In genomic region chr6:24763578-24763977, GRCh38 we compare ENCODE assay signal across 22 cellular contexts. TPM values are rescaled to one million over a fixed set of nuclear protein-coding genes. Genes with fewer than 3 reads are reported as not detected.
A peak's percentile ranks its signal among the peaks of the same experiment; 100 is the strongest.
DNase-seq lines count a peak whose midpoint lies in the region; ATAC-seq and TF ChIP-seq lines count a peak whose summit lies in the region.
"Had no signal": no experiment of that assay in that cellular context is flagged by ENCODE, and none has a peak within 500 bp of the region (broad histone marks: within the 10 kb centered on the region; RNA-seq: fewer than 3 reads in every experiment).

No MANE protein-coding gene starts in this region.

- ATAC-seq in IMR-90 (ENCODE audit: low read depth) (no peak), lung (ENCODE audit: insufficient read depth, low FRiP score) (peak; percentile 28)
- ATAC-seq: CD8-positive, alpha-beta T cell; esophagus mucosa; gastrocnemius medialis; stimulated activated effector memory CD8-positive, alpha-beta T cell treated with anti-CD3 and anti-CD28 coated beads, Interleukin-12 subunit alpha, Interleukin-12 subunit beta, amount 100 ng/mL, for 72 hours had no signal

- no peak overlapping the region; the same call in 1 of the 2 replicates for H2BK120ac ChIP-seq in IMR-90 (ENCODE audit: low read depth, low read length)

- no peaks in the 10 kb centered on the region; the same call in 1 of the 2 replicates for H3K4me1 ChIP-seq in IMR-90 (ENCODE audit: control insufficient read depth, insufficient read depth, low read length)
- H3K4me1 ChIP-seq in lung (ENCODE audit: control insufficient read depth in 2 of 2, insufficient read depth in 2 of 2, low read length in 2 of 2), result no peaks in the 10 kb centered on the region
- H3K4me1 ChIP-seq: gastrocnemius medialis, testis had no signal

- TF ChIP-seq POLR2A in IMR-90 (IDR thresholded peaks at IDR 0.05; ENCODE audit: low read depth, low read length), result no peak

- 20% methylated on average over 1 of the region's 3 CpGs; no CpG with 5 or more reads in 1 of the 2 experiments for WGBS in IMR-90 (ENCODE audit: extremely low coverage in 2 of 2, insufficient read length in 1 of 2), 2 experiments
- WGBS in lung, 2 donors, result 58 to 81% methylated on average over 3 of the region's 3 CpGs

- TF ChIP-seq RAD21 in IMR-90 (IDR thresholded peaks at IDR 0.05; ENCODE audit: low read length), result no peak

- no peak overlapping the region for H3K4me2 ChIP-seq in IMR-90 (ENCODE audit: low read depth, low read length)

- no peak overlapping the region for H3K18ac ChIP-seq in IMR-90 (ENCODE audit: low read depth, low read length)

- CTCF ChIA-PET in IMR-90 (lab: Yijun Ruan, JAX), result interaction anchor here (1.3 kb wide), 1 partner anchor 180 kb away, joined by 3 read pairs; no protein-coding TSS in a partner anchor

- no peaks in the 10 kb centered on the region for H4K20me1 ChIP-seq in IMR-90 (ENCODE audit: insufficient read depth, low read length)

- peak; percentile 35 for DNase-seq in DMS153 (lab: John Stamatoyannopoulos, UW)
- DNase-seq in IMR-90, result no peak
- peak; percentile 51 for DNase-seq in lung (ENCODE audit: low spot score)
- no peak for DNase-seq in NCI-H524 (lab: John Stamatoyannopoulos, UW)
- DNase-seq in NCI-H1694 (lab: John Stamatoyannopoulos, UW), result no peak
- no peak for DNase-seq in activated CD8-positive, alpha-beta memory T cell treated with anti-CD3 and anti-CD28 coated beads for 24 hours
- DNase-seq: activated CD4-positive, alpha-beta memory T cell treated with anti-CD3 and anti-CD28 coated beads for 36 hours; activated CD4-positive, CD25-positive, alpha-beta regulatory T cell; activated naive CD4-positive, alpha-beta T cell treated with Interleukin-2 at 50 U/mL for 16 hours; amniotic stem cell; CD8-positive, alpha-beta T cell; central memory CD4-positive, alpha-beta T cell; gastrocnemius medialis; H9; Kasumi-1; midbrain; NCI-H1436; NCI-H446 treated with DMSO at 0.1 percent for 48 hours; testis had no signal

- H3K9ac ChIP-seq in IMR-90 (ENCODE audit: low read depth, low read length), result no peak overlapping the region

- H4K5ac ChIP-seq in IMR-90 (ENCODE audit: low read depth, low read length), result 0 out of 2 replicates have a peak overlapping the region, but pooled peaks have one; percentile 28

- POLR2A ChIA-PET in IMR-90 (lab: Charles Lee; ENCODE audit: unreplicated experiment), result no interaction called here

- H3K27ac ChIP-seq in IMR-90 (ENCODE audit: insufficient read depth, low read length) (no peak overlapping the region), VCaP (peak overlapping the region; percentile 73), lung (ENCODE audit: low read depth in 1 of 2, low read length in 1 of 2) (no peak overlapping the region)
- H3K27ac ChIP-seq: gastrocnemius medialis, testis had no signal

- no peak overlapping the region for H2AK9ac ChIP-seq in IMR-90 (replicated peaks; ENCODE audit: low read depth, low read length, poor library complexity)

- BruUV-seq in IMR-90 (replicated peaks; lab: Mats Ljungman, UMichigan), result no TSS peak

- H3K23ac ChIP-seq in IMR-90 (ENCODE audit: low read depth, low read length), result no peak overlapping the region

- H3K4me3 ChIP-seq in IMR-90 (ENCODE audit: insufficient read depth, low read depth, low read length), result no peak overlapping the region
- no peak overlapping the region for H3K4me3 ChIP-seq in lung
- H3K4me3 ChIP-seq: gastrocnemius medialis, testis had no signal

- H3K9me1 ChIP-seq in IMR-90 (ENCODE audit: insufficient read depth, low read length), result no peaks in the 10 kb centered on the region; the same call in 1 of the 2 replicates

- no peak overlapping the region for H2BK15ac ChIP-seq in IMR-90 (ENCODE audit: low read depth, low read length)

- H3K4ac ChIP-seq in IMR-90 (ENCODE audit: low read depth, low read length), result no peak overlapping the region

- no peaks in the 10 kb centered on the region for H3K36me3 ChIP-seq in IMR-90 (ENCODE audit: control insufficient read depth, insufficient read depth, low read length)
- no peaks in the 10 kb centered on the region for H3K36me3 ChIP-seq in lung (ENCODE audit: control insufficient read depth in 2 of 2, insufficient read depth in 2 of 2, low read length in 2 of 2)
- H3K36me3 ChIP-seq: gastrocnemius medialis had no signal

- H3K9me3 ChIP-seq in IMR-90 (ENCODE audit: control insufficient read depth, insufficient read depth, low read length) (no peaks in the 10 kb centered on the region), lung (ENCODE audit: control insufficient read depth in 2 of 2, insufficient read depth in 1 of 2, low read length in 1 of 2) (no peaks in the 10 kb centered on the region)
- H3K9me3 ChIP-seq: gastrocnemius medialis, testis had no signal

- no peaks in the 10 kb centered on the region for H3K79me1 ChIP-seq in IMR-90 (ENCODE audit: low read depth in 1 of 2, low read length in 2 of 2)

- peak overlapping the region; percentile 28 for H2AFZ ChIP-seq in IMR-90 (replicated peaks; ENCODE audit: low read length, poor library complexity)

- H3K27me3 ChIP-seq in IMR-90 (ENCODE audit: control insufficient read depth, insufficient read depth, low read length), result no peaks in the 10 kb centered on the region
- H3K27me3 ChIP-seq in lung (ENCODE audit: control insufficient read depth, insufficient read depth), result no peaks in the 10 kb centered on the region
- H3K27me3 ChIP-seq: gastrocnemius medialis, testis had no signal

- no peak overlapping the region for H4K8ac ChIP-seq in IMR-90 (ENCODE audit: low read depth in 2 of 2, low read length in 2 of 2)

- H3K56ac ChIP-seq in IMR-90 (ENCODE audit: extremely low read depth, insufficient read depth, low read length), result no peak overlapping the region

- no peak overlapping the region for H2BK5ac ChIP-seq in IMR-90 (ENCODE audit: low read depth, low read length, poor library complexity, severe bottlenecking)

- no peak for TF ChIP-seq CTCF in IMR-90 (conservative IDR thresholded peaks at IDR 0.05; ENCODE audit: low read depth, low read length)
- no peak for TF ChIP-seq CTCF in VCaP (conservative IDR thresholded peaks at IDR 0.05)
- no peak for TF ChIP-seq CTCF in lung (IDR thresholded peaks at IDR 0.05; ENCODE audit: control extremely low read depth, extremely low read depth)

- no peak overlapping the region for H3K14ac ChIP-seq in IMR-90 (replicated peaks; ENCODE audit: low read depth, low read length)

- intact Hi-C loops in IMR-90 (cut with micrococcal nuclease), result loop anchor here (10.0 kb wide), 1 partner anchor 479 kb away; no protein-coding TSS in a partner anchor

- no peak overlapping the region for H4K91ac ChIP-seq in IMR-90 (ENCODE audit: insufficient read depth, low read depth, low read length)

- in situ Hi-C loops in IMR-90 (cut with MboI; ENCODE audit: low sequenced_read_pairs), result loop anchor here (5.0 kb wide), 1 partner anchor 181 kb away; no protein-coding TSS in a partner anchor

- no peak overlapping the region for H2BK20ac ChIP-seq in IMR-90 (ENCODE audit: low read depth, low read length)

- dilution Hi-C loops in IMR-90 (cut with HindIII; ENCODE audit: low sequenced_read_pairs, unreplicated experiment), result no loop called here

- H2AK5ac ChIP-seq in IMR-90 (ENCODE audit: low read depth, low read length), result no peak overlapping the region

TF ChIP-seq in IMR-90, 13 proteins besides CTCF, POLR2A, EP300 and RAD21:
- TF ChIP-seq NFE2L2 (IDR thresholded peaks at IDR 0.05; ENCODE audit: low read depth, low read length), result no peak

RNA-seq across cellular contexts. Expression of gene GMNN, which starts 11.2 kb away (rescaled TPM):
- 19.7 and 33.1 TPM in 2 replicates for total RNA-seq in IMR-90 (2012; rRNA removed)
- polyA plus RNA-seq in IMR-90 (2012; rRNA removed), result 21.1 and 22.2 TPM in 2 replicates
- polyA plus RNA-seq in IMR-90 (2012; cell fraction: cytosol; rRNA removed), result 9.6 and 10.8 TPM in 2 replicates
- polyA plus RNA-seq in IMR-90 (2012; cell fraction: nucleus; rRNA removed; ENCODE audit: low replicate concordance), result 7.2 and 11.2 TPM in 2 replicates
- 10 to 100 TPM; 15.5 to 18.3 TPM for total RNA-seq in lung
- 10 to 100 TPM; 11.4 to 12.1 TPM for polyA plus RNA-seq in lung

RNA-seq across cellular contexts. Expression of gene ARMH2, which starts 35.1 kb away (rescaled TPM):
- total RNA-seq in IMR-90 (2012; rRNA removed) (not detected in 2 replicates), lung (1 to 10 TPM; 1.5 to 3.2 TPM)
- polyA plus RNA-seq in IMR-90 (2012; rRNA removed) (not detected in 2 replicates), lung (1 to 10 TPM in 1 of 2 donors, under 1 TPM in 1; 0.56 to 1.1 TPM)
- polyA plus RNA-seq in IMR-90 (2012; cell fraction: cytosol; rRNA removed), result not detected in 2 replicates
- not detected in 2 replicates for polyA plus RNA-seq in IMR-90 (2012; cell fraction: nucleus; rRNA removed; ENCODE audit: low replicate concordance)
- total RNA-seq: activated CD4-positive, alpha-beta memory T cell treated with anti-CD3 and anti-CD28 coated beads for 36 hours; esophagus mucosa; gastrocnemius medialis; H9 had no signal

RNA-seq across cellular contexts. Expression of gene C6orf62, which starts 44.6 kb away (rescaled TPM):
- 50.7 and 65.3 TPM in 2 replicates for total RNA-seq in IMR-90 (2012; rRNA removed)
- 37.4 and 47.5 TPM in 2 replicates for polyA plus RNA-seq in IMR-90 (2012; rRNA removed)
- 13.9 and 19.9 TPM in 2 replicates for polyA plus RNA-seq in IMR-90 (2012; cell fraction: cytosol; rRNA removed)
- polyA plus RNA-seq in IMR-90 (2012; cell fraction: nucleus; rRNA removed; ENCODE audit: low replicate concordance), result 15.9 and 35.5 TPM in 2 replicates
- 100 to 1,000 TPM in 1 of 2 donors, 10 to 100 TPM in 1; 71.8 to 123 TPM for total RNA-seq in lung
- 10 to 100 TPM; 79.3 to 80.9 TPM for polyA plus RNA-seq in lung

Comparison
In these comparisons a context has a peak if more than half of its experiments do, and no peak if none do; other contexts are left out.
1. DNase-seq: peak in DMS153 (single experiment) and lung (single experiment); none in IMR-90 (single experiment), NCI-H524 (0 of 2), NCI-H1694 (single experiment) and activated CD8-positive, alpha-beta memory T cell treated with anti-CD3 and anti-CD28 coated beads for 24 hours (single experiment).